Comparison of ENCODE assay signal across 11 cellular contexts in the genomic region with DNA sequence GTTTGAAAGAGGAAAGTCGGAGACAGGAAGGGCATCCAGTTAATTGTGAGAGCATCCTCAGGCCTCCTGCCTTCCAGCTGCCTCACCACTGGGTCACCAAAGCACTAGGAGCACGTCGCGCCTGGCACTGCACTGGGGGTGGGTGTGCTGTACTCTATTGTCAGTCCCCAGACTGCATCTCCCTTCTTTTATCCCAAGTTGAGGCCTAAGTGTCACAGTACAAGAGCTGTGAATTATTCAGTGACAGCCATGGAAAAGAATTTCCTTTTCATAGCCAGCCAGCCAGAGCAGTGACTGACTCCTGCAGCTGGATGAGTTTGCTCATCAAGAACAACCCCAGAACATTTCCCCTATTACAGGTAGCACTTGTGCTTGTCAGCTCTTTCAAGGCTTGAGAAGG. TPM values are rescaled to one million over a fixed set of nuclear protein-coding genes. Genes with fewer than 3 reads are reported as not detected.
A peak's percentile ranks its signal among the peaks of the same experiment; 100 is the strongest.
DNase-seq lines count a peak whose midpoint lies in the region; ATAC-seq and TF ChIP-seq lines count a peak whose summit lies in the region.
"Had no signal": no experiment of that assay in that cellular context is flagged by ENCODE, and none has a peak within 500 bp of the region (broad histone marks: within the 10 kb centered on the region; RNA-seq: fewer than 3 reads in every experiment).

No MANE protein-coding gene starts in this region.

- H3K27me3 Mint-ChIP-seq in chondrocyte (ENCODE audit: low read depth): no peaks in the 10 kb centered on the region
- no peaks in the 10 kb centered on the region for H3K27me3 Mint-ChIP-seq in naive thymus-derived CD4-positive, alpha-beta T cell

- CTCF ChIA-PET in A673 (lab: Charles Lee): interaction anchor here (1.4 kb wide), 1 partner anchor 252 kb away, joined by 3 read pairs; no protein-coding TSS in a partner anchor
- CTCF ChIA-PET in IMR-90 (lab: Yijun Ruan, JAX): interaction anchor here (1.2 kb wide), 1 partner anchor 15 kb away, joined by 4 read pairs; no protein-coding TSS in a partner anchor
- CTCF ChIA-PET in naive thymus-derived CD4-positive, alpha-beta T cell (lab: Charles Lee): no interaction called here

- H4K91ac ChIP-seq in IMR-90 (ENCODE audit: insufficient read depth, low read depth, low read length): peak overlapping the region; percentile 64

- H3K4me3 ChIP-seq in A673 (ENCODE audit: low read depth, low read length, poor library complexity, severe bottlenecking) (no peak overlapping the region), IMR-90 (ENCODE audit: insufficient read depth, low read depth, low read length) (no peak overlapping the region)
- H3K4me3 ChIP-seq in naive thymus-derived CD4-positive, alpha-beta T cell (ENCODE audit: low read length): no peak overlapping the region
- H3K4me3 ChIP-seq: lower lobe of right lung had no signal

- no peak for TF ChIP-seq RAD21 in IMR-90 (IDR thresholded peaks at IDR 0.05; ENCODE audit: low read length)

- peak overlapping the region; percentile 38; the same call in 1 of the 2 replicates for H2BK120ac ChIP-seq in IMR-90 (ENCODE audit: low read depth, low read length)

- BruUV-seq in A673 (replicated peaks; lab: Mats Ljungman, UMichigan) (no TSS peak), IMR-90 (replicated peaks; lab: Mats Ljungman, UMichigan) (no TSS peak)

- no peak overlapping the region for H3K9ac ChIP-seq in IMR-90 (ENCODE audit: low read depth, low read length)

- H3K4me1 ChIP-seq in A673 (ENCODE audit: insufficient read depth, low read length, poor library complexity, severe bottlenecking) (peaks cover 14% of the 10 kb centered on the region), IMR-90 (ENCODE audit: control insufficient read depth, insufficient read depth, low read length) (peaks cover 27% of the 10 kb centered on the region)
- H3K4me1 ChIP-seq in naive thymus-derived CD4-positive, alpha-beta T cell (ENCODE audit: control insufficient read depth in 2 of 2, insufficient read depth in 2 of 2, low read length in 2 of 2): peaks cover 7 to 8% of the 10 kb centered on the region in 2 donors

- dilution Hi-C loops in IMR-90 (cut with HindIII; ENCODE audit: low sequenced_read_pairs, unreplicated experiment): no loop called here

- H3K36me3 Mint-ChIP-seq in chondrocyte (ENCODE audit: low read depth): peaks cover 56% of the 10 kb centered on the region
- peaks cover 18 to 74% (median 26%) of the 10 kb centered on the region in 5 donors for H3K36me3 Mint-ChIP-seq in naive thymus-derived CD4-positive, alpha-beta T cell

- H3K27ac ChIP-seq in A673 (ENCODE audit: low read depth, low read length, poor library complexity, severe bottlenecking): peak overlapping the region; percentile 53
- H3K27ac ChIP-seq in IMR-90 (ENCODE audit: insufficient read depth, low read length): peak overlapping the region; percentile 85
- no peak overlapping the region for H3K27ac ChIP-seq in naive thymus-derived CD4-positive, alpha-beta T cell (ENCODE audit: low read depth, low read length)
- H3K27ac ChIP-seq: lower lobe of right lung had no signal

- H3K14ac ChIP-seq in IMR-90 (replicated peaks; ENCODE audit: low read depth, low read length): peak overlapping the region; percentile 41

- H3K9me3 ChIP-seq in A673 (ENCODE audit: low read depth, low read length, poor library complexity, severe bottlenecking): no peaks in the 10 kb centered on the region
- no peaks in the 10 kb centered on the region for H3K9me3 ChIP-seq in IMR-90 (ENCODE audit: control insufficient read depth, insufficient read depth, low read length)
- H3K9me3 ChIP-seq in naive thymus-derived CD4-positive, alpha-beta T cell (ENCODE audit: control insufficient read depth in 2 of 3, low read length in 3 of 3): no peaks in the 10 kb centered on the region
- H3K9me3 ChIP-seq: lower lobe of right lung had no signal

- H3K9me1 ChIP-seq in IMR-90 (ENCODE audit: insufficient read depth, low read length): peaks cover 34% of the 10 kb centered on the region

- H2AK9ac ChIP-seq in IMR-90 (replicated peaks; ENCODE audit: low read depth, low read length, poor library complexity): peak overlapping the region; percentile 93

- peak overlapping the region; percentile 75 for H3K4ac ChIP-seq in IMR-90 (ENCODE audit: low read depth, low read length)

- H4K20me1 ChIP-seq in IMR-90 (ENCODE audit: insufficient read depth, low read length): peaks cover 68% of the 10 kb centered on the region

- H2AFZ ChIP-seq in IMR-90 (replicated peaks; ENCODE audit: low read length, poor library complexity): no peak overlapping the region

- H3K56ac ChIP-seq in IMR-90 (ENCODE audit: extremely low read depth, insufficient read depth, low read length): peak overlapping the region; percentile 62; the same call in 1 of the 2 replicates

- H2AK5ac ChIP-seq in IMR-90 (ENCODE audit: low read depth, low read length): peak overlapping the region; percentile 69

- DNase-seq in A673 (ENCODE audit: low spot score): peak; percentile 11
- DNase-seq in IMR-90: peak; percentile 63
- no peak for DNase-seq in chondrocyte (ENCODE audit: low spot score)
- no peak for DNase-seq in naive thymus-derived CD4-positive, alpha-beta T cell
- DNase-seq in HPDE6-E6E7 (ENCODE audit: extremely low spot score): no peak
- DNase-seq in NCI-H2081 (lab: John Stamatoyannopoulos, UW): no peak
- DNase-seq in NCI-H510A (lab: John Stamatoyannopoulos, UW): no peak
- no peak for DNase-seq in NCI-H748 (lab: John Stamatoyannopoulos, UW; ENCODE audit: unreplicated experiment)
- DNase-seq: Karpas-422; lower lobe of right lung; stimulated activated CD4-positive, alpha-beta T cell treated with anti-CD3 and anti-CD28 coated beads, Interleukin-4, amount 100 ng/mL, for 1 hour had no signal

- H3K79me1 ChIP-seq in IMR-90 (ENCODE audit: low read depth in 1 of 2, low read length in 2 of 2): peaks cover 55 to 84% of the 10 kb centered on the region in 2 experiments

- peak; percentile 52 for ATAC-seq in IMR-90 (ENCODE audit: low read depth)
- no peak for ATAC-seq in naive thymus-derived CD4-positive, alpha-beta T cell

- H3K23ac ChIP-seq in IMR-90 (ENCODE audit: low read depth, low read length): peak overlapping the region; percentile 73; the same call in 1 of the 2 replicates

- H3K27me3 ChIP-seq in A673 (replicated peaks; ENCODE audit: insufficient read depth, low read depth, low read length, poor library complexity) (no peaks in the 10 kb centered on the region), IMR-90 (ENCODE audit: control insufficient read depth, insufficient read depth, low read length) (no peaks in the 10 kb centered on the region)
- H3K27me3 ChIP-seq in naive thymus-derived CD4-positive, alpha-beta T cell (ENCODE audit: control insufficient read depth in 2 of 2, insufficient read depth in 2 of 2, low read length in 2 of 2): no peaks in the 10 kb centered on the region

- no peak overlapping the region; the same call in 1 of the 2 replicates for H3K4me2 ChIP-seq in IMR-90 (ENCODE audit: low read depth, low read length)

- no peak overlapping the region for H3K4me3 Mint-ChIP-seq in chondrocyte (ENCODE audit: unreplicated experiment)
- peak overlapping the region in 1 of 10 donors; percentile 6 for H3K4me3 Mint-ChIP-seq in naive thymus-derived CD4-positive, alpha-beta T cell

- H3K36me3 ChIP-seq in A673 (ENCODE audit: insufficient read depth, low read length, poor library complexity, severe bottlenecking) (peaks cover 86% of the 10 kb centered on the region), IMR-90 (ENCODE audit: control insufficient read depth, insufficient read depth, low read length) (peaks cover 73% of the 10 kb centered on the region)
- peaks cover 33 to 96% (median 34%) of the 10 kb centered on the region in 3 experiments for H3K36me3 ChIP-seq in naive thymus-derived CD4-positive, alpha-beta T cell (ENCODE audit: control insufficient read depth in 2 of 3, insufficient read depth in 3 of 3, low read length in 3 of 3)

- whole genome bisulfite sequencing in IMR-90 (ENCODE audit: extremely low coverage in 2 of 2, insufficient read length in 1 of 2), 2 experiments: no CpG with 5 or more reads among the region's 4 CpGs

- TF ChIP-seq CTCF in A673 (conservative IDR thresholded peaks at IDR 0.05; ENCODE audit: low read depth, low read length): no peak
- no peak for TF ChIP-seq CTCF in IMR-90 (conservative IDR thresholded peaks at IDR 0.05; ENCODE audit: low read depth, low read length)
- no peak for TF ChIP-seq CTCF in chondrocyte (IDR thresholded peaks at IDR 0.05)

- intact Hi-C loops in A673 (cut with micrococcal nuclease; ENCODE audit: unreplicated experiment) (no loop called here), IMR-90 (cut with micrococcal nuclease) (loop anchor here (2.0 to 5.0 kb wide), 2 partner anchors 14 to 250 kb away; partner anchors contain the start of gene OR2S2)
- intact Hi-C loops in naive thymus-derived CD4-positive, alpha-beta T cell (cut with micrococcal nuclease): no loop called here

- no peak overlapping the region; the same call in 1 of the 2 replicates for H3K18ac ChIP-seq in IMR-90 (ENCODE audit: low read depth, low read length)

- H2BK5ac ChIP-seq in IMR-90 (ENCODE audit: low read depth, low read length, poor library complexity, severe bottlenecking): peak overlapping the region; percentile 85

- H3K4me1 Mint-ChIP-seq in chondrocyte (ENCODE audit: low read depth): peaks cover 50% of the 10 kb centered on the region
- H3K4me1 Mint-ChIP-seq in naive thymus-derived CD4-positive, alpha-beta T cell: peaks cover 21 to 66% (median 54%) of the 10 kb centered on the region in 7 donors

- TF ChIP-seq POLR2A in IMR-90 (IDR thresholded peaks at IDR 0.05; ENCODE audit: low read depth, low read length): no peak

- peak overlapping the region; percentile 4; the same call in 1 of the 3 replicates for H2BK15ac ChIP-seq in IMR-90 (ENCODE audit: low read depth, low read length)

- H4K8ac ChIP-seq in IMR-90 (ENCODE audit: low read depth in 2 of 2, low read length in 2 of 2): peak overlapping the region; percentile 3 to 22; a peak in 1 of 4 replicates

- in situ Hi-C loops in IMR-90 (cut with MboI; ENCODE audit: low sequenced_read_pairs): no loop called here

- POLR2A ChIA-PET in A673 (lab: Charles Lee; ENCODE audit: low non-redundant PET) (interaction anchor here (0.6 kb wide), 1 partner anchor 60 kb away, joined by 3 read pairs; no protein-coding TSS in a partner anchor), IMR-90 (lab: Charles Lee; ENCODE audit: unreplicated experiment) (interaction anchor here (1.1 kb wide), 1 partner anchor 17 kb away, joined by 7 read pairs; the partner anchor contains the start of gene CLTA)
- POLR2A ChIA-PET in naive thymus-derived CD4-positive, alpha-beta T cell (lab: Charles Lee): interaction anchor here (1.2 kb wide), 1 partner anchor 17 kb away, joined by 6 read pairs; the partner anchor contains the start of gene CLTA

- H3K27ac Mint-ChIP-seq in chondrocyte (ENCODE audit: unreplicated experiment): peak overlapping the region; percentile 80
- H3K27ac Mint-ChIP-seq in naive thymus-derived CD4-positive, alpha-beta T cell: peak overlapping the region in 7 of 9 donors; percentile 28 to 83 (median 68)

- peak overlapping the region; percentile 43 for H2BK20ac ChIP-seq in IMR-90 (ENCODE audit: low read depth, low read length)

- no peak overlapping the region for H4K5ac ChIP-seq in IMR-90 (ENCODE audit: low read depth, low read length)

- no peaks in the 10 kb centered on the region for H3K9me3 Mint-ChIP-seq in chondrocyte (ENCODE audit: low read depth)
- no peaks in the 10 kb centered on the region for H3K9me3 Mint-ChIP-seq in naive thymus-derived CD4-positive, alpha-beta T cell

RNA-seq across cellular contexts. Expression of gene CLTA, which starts 16.3 kb away (rescaled TPM):
- total RNA-seq in A673 (2021): 195 and 226 TPM in 2 replicates
- 133 and 208 TPM in 2 replicates for total RNA-seq in IMR-90 (2012; rRNA removed)
- 246 and 280 TPM in 2 replicates for polyA plus RNA-seq in IMR-90 (2012; rRNA removed)
- 218 and 493 TPM in 2 replicates for polyA plus RNA-seq in IMR-90 (2012; cell fraction: cytosol; rRNA removed)
- 63.6 and 110 TPM in 2 replicates for polyA plus RNA-seq in IMR-90 (2012; cell fraction: nucleus; rRNA removed; ENCODE audit: low replicate concordance)
- total RNA-seq in chondrocyte: 200 to 243 TPM (median 240 TPM) in 3 replicates
- total RNA-seq in naive thymus-derived CD4-positive, alpha-beta T cell: 100 to 1,000 TPM in 1 of 5 experiments, 10 to 100 TPM in 4; 32.2 to 140 (median 69.5) TPM
- polyA plus RNA-seq in naive thymus-derived CD4-positive, alpha-beta T cell: 100 to 1,000 TPM in 1 of 2 donors, 10 to 100 TPM in 1; 72.0 to 114 TPM

RNA-seq across cellular contexts. Expression of gene CCIN, which starts 37.8 kb away (rescaled TPM):
- not detected in 2 replicates for total RNA-seq in A673 (2021)
- 1.1 TPM in 2 replicates for total RNA-seq in IMR-90 (2012; rRNA removed)
- 0.73 and 0.80 TPM in 2 replicates for polyA plus RNA-seq in IMR-90 (2012; rRNA removed)
- 0.32 and 0.48 TPM in 2 replicates for polyA plus RNA-seq in IMR-90 (2012; cell fraction: cytosol; rRNA removed)
- 0.58 and 0.65 TPM in 2 replicates for polyA plus RNA-seq in IMR-90 (2012; cell fraction: nucleus; rRNA removed; ENCODE audit: low replicate concordance)
- 2.4 to 2.7 TPM (median 2.4 TPM) in 3 replicates for total RNA-seq in chondrocyte
- 1 to 10 TPM in 1 of 5 experiments, under 1 TPM in 2, not detected in 2; 0.15 to 3.6 (median 0.56) TPM for total RNA-seq in naive thymus-derived CD4-positive, alpha-beta T cell
- under 1 TPM in 1 of 2 donors, not detected in 1; 0.41 TPM for polyA plus RNA-seq in naive thymus-derived CD4-positive, alpha-beta T cell

RNA-seq across cellular contexts. Expression of gene GNE, which starts 51.2 kb away (rescaled TPM):
- total RNA-seq in A673 (2021) (20.6 and 23.7 TPM in 2 replicates), IMR-90 (2012; rRNA removed) (28.3 and 34.1 TPM in 2 replicates), chondrocyte (16.2 to 17.8 TPM (median 16.9 TPM) in 3 replicates)
- 9.8 and 11.7 TPM in 2 replicates for polyA plus RNA-seq in IMR-90 (2012; rRNA removed)
- 5.4 and 6.5 TPM in 2 replicates for polyA plus RNA-seq in IMR-90 (2012; cell fraction: cytosol; rRNA removed)
- polyA plus RNA-seq in IMR-90 (2012; cell fraction: nucleus; rRNA removed; ENCODE audit: low replicate concordance): 3.6 and 8.7 TPM in 2 replicates
- 10 to 100 TPM; 12.6 to 18.5 (median 16.0) TPM for total RNA-seq in naive thymus-derived CD4-positive, alpha-beta T cell
- polyA plus RNA-seq in naive thymus-derived CD4-positive, alpha-beta T cell: 1 to 10 TPM; 6.4 to 7.4 TPM

Comparison
In these comparisons a context has a peak if more than half of its experiments do, and no peak if none do; other contexts are left out.
1. DNase-seq: peak in A673 (single experiment) and IMR-90 (single experiment); none in chondrocyte (single experiment), naive thymus-derived CD4-positive, alpha-beta T cell (0 of 9), HPDE6-E6E7 (single experiment), NCI-H2081 (0 of 2), NCI-H510A (single experiment) and NCI-H748 (single experiment).